Comparison of ENCODE assay signal across 1 cellular context in the genomic region with DNA sequence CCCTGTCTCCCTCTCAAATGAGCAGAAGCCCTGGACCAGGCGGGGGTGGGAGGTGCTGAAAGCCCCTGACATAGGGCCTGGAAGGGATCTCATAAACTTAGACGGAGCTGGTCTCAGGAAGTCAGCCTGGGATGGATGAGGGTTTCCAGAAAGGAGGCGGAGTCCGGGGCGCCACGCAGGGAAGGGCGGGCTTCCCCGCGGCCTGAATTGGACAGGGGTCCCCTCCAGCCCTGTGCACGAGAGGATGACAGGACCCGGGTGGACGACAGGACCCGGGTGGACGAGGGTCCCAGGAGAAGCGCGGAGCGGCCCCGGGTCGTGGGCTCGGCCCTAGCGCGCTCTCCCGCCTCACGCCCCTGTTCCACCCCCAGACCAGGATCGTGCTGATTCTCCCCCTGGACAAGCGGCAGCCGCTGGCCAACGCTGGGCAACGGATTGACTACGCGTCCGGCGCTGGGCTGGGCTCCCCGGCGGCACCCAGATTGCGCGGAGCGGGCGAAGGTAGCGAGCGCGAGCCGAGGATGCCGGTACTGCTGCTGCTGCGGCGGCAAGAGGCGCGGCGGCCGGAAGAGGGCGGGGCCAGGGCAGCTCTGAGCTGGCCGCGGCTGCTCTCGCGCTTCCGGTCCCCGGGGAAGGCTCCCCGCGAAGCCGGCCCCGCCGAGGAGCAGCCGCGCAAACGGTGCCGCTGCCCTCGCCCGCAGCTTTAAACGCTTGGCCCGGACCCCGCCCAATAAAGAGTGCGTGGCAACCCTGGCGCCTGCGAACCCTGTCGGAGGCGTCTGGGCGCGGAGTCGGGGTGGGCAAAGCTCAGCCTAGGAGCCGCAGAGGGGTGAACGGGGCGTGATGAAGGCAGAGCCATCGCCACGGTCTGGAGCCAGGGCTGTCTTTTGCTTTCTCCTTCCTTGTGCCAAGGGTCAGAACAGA.
A peak's percentile ranks its signal among the peaks of the same experiment; 100 is the strongest.
TF ChIP-seq lines count a peak whose summit lies in the region.

No MANE protein-coding gene starts in this region.

TF ChIP-seq in HepG2, 621 proteins besides CTCF, POLR2A, EP300 and RAD21 (continued from another document and continues in another):
- TF ChIP-seq, protein P1, sequence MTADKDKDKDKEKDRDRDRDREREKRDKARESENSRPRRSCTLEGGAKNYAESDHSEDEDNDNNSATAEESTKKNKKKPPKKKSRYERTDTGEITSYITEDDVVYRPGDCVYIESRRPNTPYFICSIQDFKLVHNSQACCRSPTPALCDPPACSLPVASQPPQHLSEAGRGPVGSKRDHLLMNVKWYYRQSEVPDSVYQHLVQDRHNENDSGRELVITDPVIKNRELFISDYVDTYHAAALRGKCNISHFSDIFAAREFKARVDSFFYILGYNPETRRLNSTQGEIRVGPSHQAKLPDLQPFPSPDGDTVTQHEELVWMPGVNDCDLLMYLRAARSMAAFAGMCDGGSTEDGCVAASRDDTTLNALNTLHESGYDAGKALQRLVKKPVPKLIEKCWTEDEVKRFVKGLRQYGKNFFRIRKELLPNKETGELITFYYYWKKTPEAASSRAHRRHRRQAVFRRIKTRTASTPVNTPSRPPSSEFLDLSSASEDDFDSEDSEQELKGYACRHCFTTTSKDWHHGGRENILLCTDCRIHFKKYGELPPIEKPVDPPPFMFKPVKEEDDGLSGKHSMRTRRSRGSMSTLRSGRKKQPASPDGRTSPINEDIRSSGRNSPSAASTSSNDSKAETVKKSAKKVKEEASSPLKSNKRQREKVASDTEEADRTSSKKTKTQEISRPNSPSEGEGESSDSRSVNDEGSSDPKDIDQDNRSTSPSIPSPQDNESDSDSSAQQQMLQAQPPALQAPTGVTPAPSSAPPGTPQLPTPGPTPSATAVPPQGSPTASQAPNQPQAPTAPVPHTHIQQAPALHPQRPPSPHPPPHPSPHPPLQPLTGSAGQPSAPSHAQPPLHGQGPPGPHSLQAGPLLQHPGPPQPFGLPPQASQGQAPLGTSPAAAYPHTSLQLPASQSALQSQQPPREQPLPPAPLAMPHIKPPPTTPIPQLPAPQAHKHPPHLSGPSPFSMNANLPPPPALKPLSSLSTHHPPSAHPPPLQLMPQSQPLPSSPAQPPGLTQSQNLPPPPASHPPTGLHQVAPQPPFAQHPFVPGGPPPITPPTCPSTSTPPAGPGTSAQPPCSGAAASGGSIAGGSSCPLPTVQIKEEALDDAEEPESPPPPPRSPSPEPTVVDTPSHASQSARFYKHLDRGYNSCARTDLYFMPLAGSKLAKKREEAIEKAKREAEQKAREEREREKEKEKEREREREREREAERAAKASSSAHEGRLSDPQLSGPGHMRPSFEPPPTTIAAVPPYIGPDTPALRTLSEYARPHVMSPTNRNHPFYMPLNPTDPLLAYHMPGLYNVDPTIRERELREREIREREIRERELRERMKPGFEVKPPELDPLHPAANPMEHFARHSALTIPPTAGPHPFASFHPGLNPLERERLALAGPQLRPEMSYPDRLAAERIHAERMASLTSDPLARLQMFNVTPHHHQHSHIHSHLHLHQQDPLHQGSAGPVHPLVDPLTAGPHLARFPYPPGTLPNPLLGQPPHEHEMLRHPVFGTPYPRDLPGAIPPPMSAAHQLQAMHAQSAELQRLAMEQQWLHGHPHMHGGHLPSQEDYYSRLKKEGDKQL (CRISPR knock-in tag; IDR thresholded peaks at IDR 0.05; ENCODE audit: low read depth): no peak
- TF ChIP-seq, protein P2, sequence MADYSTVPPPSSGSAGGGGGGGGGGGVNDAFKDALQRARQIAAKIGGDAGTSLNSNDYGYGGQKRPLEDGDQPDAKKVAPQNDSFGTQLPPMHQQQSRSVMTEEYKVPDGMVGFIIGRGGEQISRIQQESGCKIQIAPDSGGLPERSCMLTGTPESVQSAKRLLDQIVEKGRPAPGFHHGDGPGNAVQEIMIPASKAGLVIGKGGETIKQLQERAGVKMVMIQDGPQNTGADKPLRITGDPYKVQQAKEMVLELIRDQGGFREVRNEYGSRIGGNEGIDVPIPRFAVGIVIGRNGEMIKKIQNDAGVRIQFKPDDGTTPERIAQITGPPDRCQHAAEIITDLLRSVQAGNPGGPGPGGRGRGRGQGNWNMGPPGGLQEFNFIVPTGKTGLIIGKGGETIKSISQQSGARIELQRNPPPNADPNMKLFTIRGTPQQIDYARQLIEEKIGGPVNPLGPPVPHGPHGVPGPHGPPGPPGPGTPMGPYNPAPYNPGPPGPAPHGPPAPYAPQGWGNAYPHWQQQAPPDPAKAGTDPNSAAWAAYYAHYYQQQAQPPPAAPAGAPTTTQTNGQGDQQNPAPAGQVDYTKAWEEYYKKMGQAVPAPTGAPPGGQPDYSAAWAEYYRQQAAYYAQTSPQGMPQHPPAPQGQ (CRISPR knock-in tag; IDR thresholded peaks at IDR 0.05; ENCODE audit: borderline replicate concordance): peak; percentile 55; the same call in 1 of the 2 replicates
- TF ChIP-seq, protein P3, sequence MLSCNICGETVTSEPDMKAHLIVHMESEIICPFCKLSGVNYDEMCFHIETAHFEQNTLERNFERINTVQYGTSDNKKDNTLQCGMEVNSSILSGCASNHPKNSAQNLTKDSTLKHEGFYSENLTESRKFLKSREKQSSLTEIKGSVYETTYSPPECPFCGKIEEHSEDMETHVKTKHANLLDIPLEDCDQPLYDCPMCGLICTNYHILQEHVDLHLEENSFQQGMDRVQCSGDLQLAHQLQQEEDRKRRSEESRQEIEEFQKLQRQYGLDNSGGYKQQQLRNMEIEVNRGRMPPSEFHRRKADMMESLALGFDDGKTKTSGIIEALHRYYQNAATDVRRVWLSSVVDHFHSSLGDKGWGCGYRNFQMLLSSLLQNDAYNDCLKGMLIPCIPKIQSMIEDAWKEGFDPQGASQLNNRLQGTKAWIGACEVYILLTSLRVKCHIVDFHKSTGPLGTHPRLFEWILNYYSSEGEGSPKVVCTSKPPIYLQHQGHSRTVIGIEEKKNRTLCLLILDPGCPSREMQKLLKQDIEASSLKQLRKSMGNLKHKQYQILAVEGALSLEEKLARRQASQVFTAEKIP (CRISPR knock-in tag; IDR thresholded peaks at IDR 0.05; ENCODE audit: borderline replicate concordance): no peak
- TF ChIP-seq ZNF615 (CRISPR knock-in tag; IDR thresholded peaks at IDR 0.05; ENCODE audit: borderline replicate concordance) (no peak; the same call in 1 of the 2 replicates), MXI1 (IDR thresholded peaks at IDR 0.05; ENCODE audit: borderline replicate concordance, low read depth, low read length) (peak; percentile 51; the same call in 1 of the 3 replicates), SKI (IDR thresholded peaks at IDR 0.05; ENCODE audit: partially characterized antibody) (peak; percentile 46), RXRA (CRISPR knock-in tag; IDR thresholded peaks at IDR 0.05) (no peak; the same call in 1 of the 2 replicates), ZNF724P (CRISPR knock-in tag; IDR thresholded peaks at IDR 0.05; ENCODE audit: borderline replicate concordance) (peak; percentile 94), ESRRA (CRISPR knock-in tag; IDR thresholded peaks at IDR 0.05; ENCODE audit: low read depth) (peak; percentile 77), ZNF282 (IDR thresholded peaks at IDR 0.05; ENCODE audit: partially characterized antibody) (no peak), ZFX (CRISPR knock-in tag; IDR thresholded peaks at IDR 0.05; ENCODE audit: low read depth) (peak; percentile 78), ATRX (CRISPR knock-in tag; IDR thresholded peaks at IDR 0.05; ENCODE audit: borderline replicate concordance) (no peak), NCOA2 (CRISPR knock-in tag; IDR thresholded peaks at IDR 0.05) (no peak; the same call in none of the 2 replicates), SRF (IDR thresholded peaks at IDR 0.05; ENCODE audit: low read depth, low read length) (no peak), ZNF230 (CRISPR knock-in tag; IDR thresholded peaks at IDR 0.05) (peak; percentile 88; the same call in 1 of the 2 replicates), IKZF1 (IDR thresholded peaks at IDR 0.05) (no peak), NR1H2 (CRISPR knock-in tag; IDR thresholded peaks at IDR 0.05; ENCODE audit: borderline replicate concordance, low read depth) (no peak), NAIF1 (CRISPR knock-in tag; IDR thresholded peaks at IDR 0.05; ENCODE audit: borderline replicate concordance) (peak; percentile 66; the same call in 1 of the 2 replicates), ZNF354B (CRISPR knock-in tag; IDR thresholded peaks at IDR 0.05) (peak; percentile 87), ZNF777 (CRISPR knock-in tag; IDR thresholded peaks at IDR 0.05) (peak; percentile 50; the same call in 1 of the 2 replicates), ZNF501 (CRISPR knock-in tag; IDR thresholded peaks at IDR 0.05) (peak; percentile 96), MZF1 (CRISPR knock-in tag; IDR thresholded peaks at IDR 0.05; ENCODE audit: borderline replicate concordance) (no peak)
- TF ChIP-seq, protein P4, sequence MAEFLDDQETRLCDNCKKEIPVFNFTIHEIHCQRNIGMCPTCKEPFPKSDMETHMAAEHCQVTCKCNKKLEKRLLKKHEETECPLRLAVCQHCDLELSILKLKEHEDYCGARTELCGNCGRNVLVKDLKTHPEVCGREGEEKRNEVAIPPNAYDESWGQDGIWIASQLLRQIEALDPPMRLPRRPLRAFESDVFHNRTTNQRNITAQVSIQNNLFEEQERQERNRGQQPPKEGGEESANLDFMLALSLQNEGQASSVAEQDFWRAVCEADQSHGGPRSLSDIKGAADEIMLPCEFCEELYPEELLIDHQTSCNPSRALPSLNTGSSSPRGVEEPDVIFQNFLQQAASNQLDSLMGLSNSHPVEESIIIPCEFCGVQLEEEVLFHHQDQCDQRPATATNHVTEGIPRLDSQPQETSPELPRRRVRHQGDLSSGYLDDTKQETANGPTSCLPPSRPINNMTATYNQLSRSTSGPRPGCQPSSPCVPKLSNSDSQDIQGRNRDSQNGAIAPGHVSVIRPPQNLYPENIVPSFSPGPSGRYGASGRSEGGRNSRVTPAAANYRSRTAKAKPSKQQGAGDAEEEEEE (CRISPR knock-in tag; IDR thresholded peaks at IDR 0.05; ENCODE audit: borderline replicate concordance): peak; percentile 20; the same call in 1 of the 2 replicates
- TF ChIP-seq, protein P5, sequence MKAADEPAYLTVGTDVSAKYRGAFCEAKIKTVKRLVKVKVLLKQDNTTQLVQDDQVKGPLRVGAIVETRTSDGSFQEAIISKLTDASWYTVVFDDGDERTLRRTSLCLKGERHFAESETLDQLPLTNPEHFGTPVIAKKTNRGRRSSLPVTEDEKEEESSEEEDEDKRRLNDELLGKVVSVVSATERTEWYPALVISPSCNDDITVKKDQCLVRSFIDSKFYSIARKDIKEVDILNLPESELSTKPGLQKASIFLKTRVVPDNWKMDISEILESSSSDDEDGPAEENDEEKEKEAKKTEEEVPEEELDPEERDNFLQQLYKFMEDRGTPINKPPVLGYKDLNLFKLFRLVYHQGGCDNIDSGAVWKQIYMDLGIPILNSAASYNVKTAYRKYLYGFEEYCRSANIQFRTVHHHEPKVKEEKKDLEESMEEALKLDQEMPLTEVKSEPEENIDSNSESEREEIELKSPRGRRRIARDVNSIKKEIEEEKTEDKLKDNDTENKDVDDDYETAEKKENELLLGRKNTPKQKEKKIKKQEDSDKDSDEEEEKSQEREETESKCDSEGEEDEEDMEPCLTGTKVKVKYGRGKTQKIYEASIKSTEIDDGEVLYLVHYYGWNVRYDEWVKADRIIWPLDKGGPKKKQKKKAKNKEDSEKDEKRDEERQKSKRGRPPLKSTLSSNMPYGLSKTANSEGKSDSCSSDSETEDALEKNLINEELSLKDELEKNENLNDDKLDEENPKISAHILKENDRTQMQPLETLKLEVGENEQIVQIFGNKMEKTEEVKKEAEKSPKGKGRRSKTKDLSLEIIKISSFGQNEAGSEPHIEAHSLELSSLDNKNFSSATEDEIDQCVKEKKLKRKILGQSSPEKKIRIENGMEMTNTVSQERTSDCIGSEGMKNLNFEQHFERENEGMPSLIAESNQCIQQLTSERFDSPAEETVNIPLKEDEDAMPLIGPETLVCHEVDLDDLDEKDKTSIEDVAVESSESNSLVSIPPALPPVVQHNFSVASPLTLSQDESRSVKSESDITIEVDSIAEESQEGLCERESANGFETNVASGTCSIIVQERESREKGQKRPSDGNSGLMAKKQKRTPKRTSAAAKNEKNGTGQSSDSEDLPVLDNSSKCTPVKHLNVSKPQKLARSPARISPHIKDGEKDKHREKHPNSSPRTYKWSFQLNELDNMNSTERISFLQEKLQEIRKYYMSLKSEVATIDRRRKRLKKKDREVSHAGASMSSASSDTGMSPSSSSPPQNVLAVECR (CRISPR knock-in tag; IDR thresholded peaks at IDR 0.05; ENCODE audit: borderline replicate concordance): peak; percentile 97
- TF ChIP-seq, protein P6, sequence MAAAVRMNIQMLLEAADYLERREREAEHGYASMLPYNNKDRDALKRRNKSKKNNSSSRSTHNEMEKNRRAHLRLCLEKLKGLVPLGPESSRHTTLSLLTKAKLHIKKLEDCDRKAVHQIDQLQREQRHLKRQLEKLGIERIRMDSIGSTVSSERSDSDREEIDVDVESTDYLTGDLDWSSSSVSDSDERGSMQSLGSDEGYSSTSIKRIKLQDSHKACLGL (CRISPR knock-in tag; IDR thresholded peaks at IDR 0.05): peak; percentile 85; the same call in 1 of the 2 replicates
- TF ChIP-seq, protein P7, sequence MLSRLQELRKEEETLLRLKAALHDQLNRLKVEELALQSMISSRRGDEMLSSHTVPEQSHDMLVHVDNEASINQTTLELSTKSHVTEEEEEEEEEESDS (CRISPR knock-in tag; IDR thresholded peaks at IDR 0.05; ENCODE audit: borderline replicate concordance): peak; percentile 88
- TF ChIP-seq, protein P8, sequence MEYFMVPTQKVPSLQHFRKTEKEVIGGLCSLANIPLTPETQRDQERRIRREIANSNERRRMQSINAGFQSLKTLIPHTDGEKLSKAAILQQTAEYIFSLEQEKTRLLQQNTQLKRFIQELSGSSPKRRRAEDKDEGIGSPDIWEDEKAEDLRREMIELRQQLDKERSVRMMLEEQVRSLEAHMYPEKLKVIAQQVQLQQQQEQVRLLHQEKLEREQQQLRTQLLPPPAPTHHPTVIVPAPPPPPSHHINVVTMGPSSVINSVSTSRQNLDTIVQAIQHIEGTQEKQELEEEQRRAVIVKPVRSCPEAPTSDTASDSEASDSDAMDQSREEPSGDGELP (IDR thresholded peaks at IDR 0.05; ENCODE audit: borderline replicate concordance, low read depth): no peak
- TF ChIP-seq, protein P9, sequence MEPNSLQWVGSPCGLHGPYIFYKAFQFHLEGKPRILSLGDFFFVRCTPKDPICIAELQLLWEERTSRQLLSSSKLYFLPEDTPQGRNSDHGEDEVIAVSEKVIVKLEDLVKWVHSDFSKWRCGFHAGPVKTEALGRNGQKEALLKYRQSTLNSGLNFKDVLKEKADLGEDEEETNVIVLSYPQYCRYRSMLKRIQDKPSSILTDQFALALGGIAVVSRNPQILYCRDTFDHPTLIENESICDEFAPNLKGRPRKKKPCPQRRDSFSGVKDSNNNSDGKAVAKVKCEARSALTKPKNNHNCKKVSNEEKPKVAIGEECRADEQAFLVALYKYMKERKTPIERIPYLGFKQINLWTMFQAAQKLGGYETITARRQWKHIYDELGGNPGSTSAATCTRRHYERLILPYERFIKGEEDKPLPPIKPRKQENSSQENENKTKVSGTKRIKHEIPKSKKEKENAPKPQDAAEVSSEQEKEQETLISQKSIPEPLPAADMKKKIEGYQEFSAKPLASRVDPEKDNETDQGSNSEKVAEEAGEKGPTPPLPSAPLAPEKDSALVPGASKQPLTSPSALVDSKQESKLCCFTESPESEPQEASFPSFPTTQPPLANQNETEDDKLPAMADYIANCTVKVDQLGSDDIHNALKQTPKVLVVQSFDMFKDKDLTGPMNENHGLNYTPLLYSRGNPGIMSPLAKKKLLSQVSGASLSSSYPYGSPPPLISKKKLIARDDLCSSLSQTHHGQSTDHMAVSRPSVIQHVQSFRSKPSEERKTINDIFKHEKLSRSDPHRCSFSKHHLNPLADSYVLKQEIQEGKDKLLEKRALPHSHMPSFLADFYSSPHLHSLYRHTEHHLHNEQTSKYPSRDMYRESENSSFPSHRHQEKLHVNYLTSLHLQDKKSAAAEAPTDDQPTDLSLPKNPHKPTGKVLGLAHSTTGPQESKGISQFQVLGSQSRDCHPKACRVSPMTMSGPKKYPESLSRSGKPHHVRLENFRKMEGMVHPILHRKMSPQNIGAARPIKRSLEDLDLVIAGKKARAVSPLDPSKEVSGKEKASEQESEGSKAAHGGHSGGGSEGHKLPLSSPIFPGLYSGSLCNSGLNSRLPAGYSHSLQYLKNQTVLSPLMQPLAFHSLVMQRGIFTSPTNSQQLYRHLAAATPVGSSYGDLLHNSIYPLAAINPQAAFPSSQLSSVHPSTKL (CRISPR knock-in tag; IDR thresholded peaks at IDR 0.05): peak; percentile 59
